Comparison of ENCODE assay signal across 1 cellular context in the genomic region with DNA sequence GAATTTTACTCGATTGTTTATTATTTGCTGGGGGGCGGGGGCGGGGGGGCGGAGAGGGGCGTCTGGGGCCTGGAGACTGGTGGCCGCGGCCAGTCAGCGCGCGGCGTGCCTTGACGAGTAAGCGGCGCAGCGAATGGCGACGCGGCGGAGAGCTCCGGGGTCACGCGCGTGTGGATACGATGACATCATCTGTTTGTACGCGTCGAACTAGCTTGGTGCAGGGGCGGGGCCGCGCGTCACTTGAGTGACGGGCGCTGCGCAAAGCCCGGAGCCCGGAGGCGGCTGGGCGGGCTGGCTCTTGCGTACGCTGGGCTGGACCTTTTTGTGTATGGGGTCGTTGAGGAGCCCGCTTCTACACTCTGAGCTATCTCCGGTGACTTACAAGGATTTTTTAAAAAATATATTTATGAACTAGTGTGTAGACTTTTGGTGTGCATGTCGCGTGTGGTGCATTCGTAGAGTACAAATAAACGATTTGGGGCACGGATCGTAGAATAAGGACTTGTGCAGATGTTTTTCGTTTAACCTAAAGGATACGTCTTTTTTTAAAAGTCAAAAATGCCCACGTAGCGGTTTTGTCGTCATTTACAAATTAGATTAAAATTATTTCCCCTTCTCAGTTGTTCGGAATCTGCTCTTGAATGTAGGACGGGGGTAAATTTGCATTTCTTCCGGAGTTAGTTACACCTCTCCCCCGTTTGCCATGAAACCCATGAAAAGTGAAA.
TF ChIP-seq lines count a peak whose summit lies in the region.

No MANE protein-coding gene starts in this region.

TF ChIP-seq in HepG2, 621 proteins besides CTCF, POLR2A, EP300 and RAD21 (continued from another document and continues in another):
- TF ChIP-seq, protein P1, sequence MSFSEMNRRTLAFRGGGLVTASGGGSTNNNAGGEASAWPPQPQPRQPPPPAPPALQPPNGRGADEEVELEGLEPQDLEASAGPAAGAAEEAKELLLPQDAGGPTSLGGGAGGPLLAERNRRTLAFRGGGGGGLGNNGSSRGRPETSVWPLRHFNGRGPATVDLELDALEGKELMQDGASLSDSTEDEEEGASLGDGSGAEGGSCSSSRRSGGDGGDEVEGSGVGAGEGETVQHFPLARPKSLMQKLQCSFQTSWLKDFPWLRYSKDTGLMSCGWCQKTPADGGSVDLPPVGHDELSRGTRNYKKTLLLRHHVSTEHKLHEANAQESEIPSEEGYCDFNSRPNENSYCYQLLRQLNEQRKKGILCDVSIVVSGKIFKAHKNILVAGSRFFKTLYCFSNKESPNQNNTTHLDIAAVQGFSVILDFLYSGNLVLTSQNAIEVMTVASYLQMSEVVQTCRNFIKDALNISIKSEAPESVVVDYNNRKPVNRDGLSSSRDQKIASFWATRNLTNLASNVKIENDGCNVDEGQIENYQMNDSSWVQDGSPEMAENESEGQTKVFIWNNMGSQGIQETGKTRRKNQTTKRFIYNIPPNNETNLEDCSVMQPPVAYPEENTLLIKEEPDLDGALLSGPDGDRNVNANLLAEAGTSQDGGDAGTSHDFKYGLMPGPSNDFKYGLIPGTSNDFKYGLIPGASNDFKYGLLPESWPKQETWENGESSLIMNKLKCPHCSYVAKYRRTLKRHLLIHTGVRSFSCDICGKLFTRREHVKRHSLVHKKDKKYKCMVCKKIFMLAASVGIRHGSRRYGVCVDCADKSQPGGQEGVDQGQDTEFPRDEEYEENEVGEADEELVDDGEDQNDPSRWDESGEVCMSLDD (CRISPR knock-in tag; IDR thresholded peaks at IDR 0.05; ENCODE audit: borderline replicate concordance): no peak
- TF ChIP-seq ATF3 (CRISPR knock-in tag; IDR thresholded peaks at IDR 0.05) (peak; percentile 95), ZSCAN12 (CRISPR knock-in tag; IDR thresholded peaks at IDR 0.05) (0 out of 2 replicates have a peak, but pooled peaks have one; percentile 39), JDP2 (CRISPR knock-in tag; IDR thresholded peaks at IDR 0.05; ENCODE audit: borderline replicate concordance) (no peak), MYC (CRISPR knock-in tag; IDR thresholded peaks at IDR 0.05; ENCODE audit: borderline replicate concordance) (peak; percentile 67; the same call in 1 of the 2 replicates), SRY (CRISPR knock-in tag; IDR thresholded peaks at IDR 0.05) (no peak), PATZ1 (CRISPR knock-in tag; IDR thresholded peaks at IDR 0.05) (peak; percentile 85), ZBTB21 (CRISPR knock-in tag; IDR thresholded peaks at IDR 0.05) (0 out of 2 replicates have a peak, but pooled peaks have one; percentile 30), KLF6 (CRISPR knock-in tag; IDR thresholded peaks at IDR 0.05) (peak; percentile 39; the same call in 1 of the 2 replicates), ATF6 (CRISPR knock-in tag; conservative IDR thresholded peaks at IDR 0.05) (no peak), GABPB1 (CRISPR knock-in tag; IDR thresholded peaks at IDR 0.05) (peak; percentile 75; the same call in 1 of the 2 replicates), NCOA2 (CRISPR knock-in tag; IDR thresholded peaks at IDR 0.05) (peak; percentile 48; the same call in 1 of the 2 replicates), IRF2 (CRISPR knock-in tag; IDR thresholded peaks at IDR 0.05) (peak; percentile 72), ARNT (IDR thresholded peaks at IDR 0.05) (no peak), DMAP1 (CRISPR knock-in tag; IDR thresholded peaks at IDR 0.05) (peak; percentile 69; the same call in 1 of the 2 replicates), ZNF331 (CRISPR knock-in tag; IDR thresholded peaks at IDR 0.05) (peak; percentile 77), NKX3-1 (CRISPR knock-in tag; IDR thresholded peaks at IDR 0.05) (no peak), ZIK1 (CRISPR knock-in tag; IDR thresholded peaks at IDR 0.05; ENCODE audit: borderline replicate concordance, low read depth) (no peak), FOXC1 (CRISPR knock-in tag; IDR thresholded peaks at IDR 0.05; ENCODE audit: borderline replicate concordance) (no peak), DZIP1 (CRISPR knock-in tag; IDR thresholded peaks at IDR 0.05) (no peak), SIX1 (CRISPR knock-in tag; IDR thresholded peaks at IDR 0.05; ENCODE audit: borderline replicate concordance) (no peak), ZNF3 (CRISPR knock-in tag; IDR thresholded peaks at IDR 0.05) (no peak), ZNF513 (CRISPR knock-in tag; conservative IDR thresholded peaks at IDR 0.05) (no peak), GATAD1 (CRISPR knock-in tag; IDR thresholded peaks at IDR 0.05) (peak; percentile 78), THAP11 (CRISPR knock-in tag; IDR thresholded peaks at IDR 0.05) (peak; percentile 61), ZNF605 (CRISPR knock-in tag; IDR thresholded peaks at IDR 0.05) (no peak), KDM3A (CRISPR knock-in tag; IDR thresholded peaks at IDR 0.05; ENCODE audit: low read depth) (no peak), HIVEP1 (CRISPR knock-in tag; IDR thresholded peaks at IDR 0.05) (no peak), POGK (CRISPR knock-in tag; conservative IDR thresholded peaks at IDR 0.05) (no peak; the same call in 1 of the 2 replicates), FOXP1 (IDR thresholded peaks at IDR 0.05) (no peak), FOXP1 (CRISPR knock-in tag; IDR thresholded peaks at IDR 0.05) (peak; percentile 72), YEATS2 (CRISPR knock-in tag; IDR thresholded peaks at IDR 0.05; ENCODE audit: borderline replicate concordance) (peak; percentile 64; the same call in 1 of the 2 replicates), RARG (CRISPR knock-in tag; IDR thresholded peaks at IDR 0.05; ENCODE audit: low read depth) (no peak)
- TF ChIP-seq, protein P2, sequence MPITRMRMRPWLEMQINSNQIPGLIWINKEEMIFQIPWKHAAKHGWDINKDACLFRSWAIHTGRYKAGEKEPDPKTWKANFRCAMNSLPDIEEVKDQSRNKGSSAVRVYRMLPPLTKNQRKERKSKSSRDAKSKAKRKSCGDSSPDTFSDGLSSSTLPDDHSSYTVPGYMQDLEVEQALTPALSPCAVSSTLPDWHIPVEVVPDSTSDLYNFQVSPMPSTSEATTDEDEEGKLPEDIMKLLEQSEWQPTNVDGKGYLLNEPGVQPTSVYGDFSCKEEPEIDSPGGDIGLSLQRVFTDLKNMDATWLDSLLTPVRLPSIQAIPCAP (CRISPR knock-in tag; IDR thresholded peaks at IDR 0.05; ENCODE audit: low read depth): no peak
- TF ChIP-seq, protein P3, sequence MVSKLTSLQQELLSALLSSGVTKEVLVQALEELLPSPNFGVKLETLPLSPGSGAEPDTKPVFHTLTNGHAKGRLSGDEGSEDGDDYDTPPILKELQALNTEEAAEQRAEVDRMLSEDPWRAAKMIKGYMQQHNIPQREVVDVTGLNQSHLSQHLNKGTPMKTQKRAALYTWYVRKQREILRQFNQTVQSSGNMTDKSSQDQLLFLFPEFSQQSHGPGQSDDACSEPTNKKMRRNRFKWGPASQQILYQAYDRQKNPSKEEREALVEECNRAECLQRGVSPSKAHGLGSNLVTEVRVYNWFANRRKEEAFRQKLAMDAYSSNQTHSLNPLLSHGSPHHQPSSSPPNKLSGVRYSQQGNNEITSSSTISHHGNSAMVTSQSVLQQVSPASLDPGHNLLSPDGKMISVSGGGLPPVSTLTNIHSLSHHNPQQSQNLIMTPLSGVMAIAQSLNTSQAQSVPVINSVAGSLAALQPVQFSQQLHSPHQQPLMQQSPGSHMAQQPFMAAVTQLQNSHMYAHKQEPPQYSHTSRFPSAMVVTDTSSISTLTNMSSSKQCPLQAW (CRISPR knock-in tag; IDR thresholded peaks at IDR 0.05): peak; percentile 79
- TF ChIP-seq, protein P4, sequence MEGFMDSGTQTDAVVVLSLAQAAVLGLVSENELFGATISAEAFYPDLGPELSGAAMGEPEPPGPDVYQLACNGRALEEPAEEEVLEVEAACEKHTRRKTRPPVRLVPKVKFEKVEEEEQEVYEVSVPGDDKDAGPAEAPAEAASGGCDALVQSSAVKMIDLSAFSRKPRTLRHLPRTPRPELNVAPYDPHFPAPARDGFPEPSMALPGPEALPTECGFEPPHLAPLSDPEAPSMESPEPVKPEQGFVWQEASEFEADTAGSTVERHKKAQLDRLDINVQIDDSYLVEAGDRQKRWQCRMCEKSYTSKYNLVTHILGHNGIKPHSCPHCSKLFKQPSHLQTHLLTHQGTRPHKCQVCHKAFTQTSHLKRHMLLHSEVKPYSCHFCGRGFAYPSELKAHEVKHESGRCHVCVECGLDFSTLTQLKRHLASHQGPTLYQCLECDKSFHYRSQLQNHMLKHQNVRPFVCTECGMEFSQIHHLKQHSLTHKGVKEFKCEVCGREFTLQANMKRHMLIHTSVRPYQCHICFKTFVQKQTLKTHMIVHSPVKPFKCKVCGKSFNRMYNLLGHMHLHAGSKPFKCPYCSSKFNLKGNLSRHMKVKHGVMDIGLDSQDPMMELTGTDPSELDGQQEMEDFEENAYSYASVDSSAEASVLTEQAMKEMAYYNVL (CRISPR knock-in tag; IDR thresholded peaks at IDR 0.05; ENCODE audit: borderline replicate concordance): peak; percentile 66; the same call in 1 of the 2 replicates
- TF ChIP-seq, protein P5, sequence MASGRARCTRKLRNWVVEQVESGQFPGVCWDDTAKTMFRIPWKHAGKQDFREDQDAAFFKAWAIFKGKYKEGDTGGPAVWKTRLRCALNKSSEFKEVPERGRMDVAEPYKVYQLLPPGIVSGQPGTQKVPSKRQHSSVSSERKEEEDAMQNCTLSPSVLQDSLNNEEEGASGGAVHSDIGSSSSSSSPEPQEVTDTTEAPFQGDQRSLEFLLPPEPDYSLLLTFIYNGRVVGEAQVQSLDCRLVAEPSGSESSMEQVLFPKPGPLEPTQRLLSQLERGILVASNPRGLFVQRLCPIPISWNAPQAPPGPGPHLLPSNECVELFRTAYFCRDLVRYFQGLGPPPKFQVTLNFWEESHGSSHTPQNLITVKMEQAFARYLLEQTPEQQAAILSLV (CRISPR knock-in tag; IDR thresholded peaks at IDR 0.05; ENCODE audit: borderline replicate concordance): peak; percentile 55; the same call in 1 of the 2 replicates
